19 cellular contexts compared by ENCODE assay signal in the genomic region with DNA sequence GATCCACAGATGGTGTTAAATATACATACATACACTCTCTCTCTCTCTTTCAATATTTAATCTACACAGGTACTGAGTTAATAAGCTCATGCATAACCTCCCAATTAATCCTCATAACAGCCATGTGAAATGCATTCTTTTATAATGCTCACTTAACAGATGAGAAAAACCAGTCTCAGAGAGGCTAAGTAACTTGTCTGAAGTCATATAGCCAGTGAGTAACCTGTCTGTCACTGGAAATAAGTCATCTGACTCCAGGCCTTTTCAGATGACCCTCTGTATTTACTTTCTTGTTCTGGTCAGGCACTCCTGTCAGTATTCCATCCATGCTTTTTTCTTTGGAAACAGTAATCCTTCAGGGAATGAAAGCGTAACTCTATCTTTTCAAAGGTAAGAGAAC.
"Had no signal": no experiment of that assay in that cellular context is flagged by ENCODE, and none has a peak within 500 bp of the region (broad histone marks: within the 10 kb centered on the region; RNA-seq: fewer than 3 reads in every experiment).

No MANE protein-coding gene starts in this region.

- DNase-seq: activated naive CD4-positive, alpha-beta T cell; activated T-cell treated with anti-CD3 and anti-CD28 coated beads, Interleukin-2, amount 50 U/mL, for 1 hour; adrenal gland; brain microvascular endothelial cell; central memory CD4-positive, alpha-beta T cell; dermis blood vessel endothelial cell; effector CD8-positive, alpha-beta T cell; heart right ventricle; left ventricle myocardium inferior; midbrain; natural killer cell; stimulated activated CD4-positive, alpha-beta T cell treated with anti-CD3 and anti-CD28 coated beads, Interleukin-4, amount 100 ng/mL, for 24 hours; stimulated activated naive CD4-positive, alpha-beta T cell treated with Interleukin-2 at 50 U/mL for 16 hours; T-helper 9 cell had no signal

- ATAC-seq: activated T-helper 17 cell treated with anti-CD3 and anti-CD28 coated beads, Interleukin-2, amount 50 U/mL, for 72 hours; gastroesophageal sphincter; heart right ventricle; natural killer cell had no signal

- H3K4me3 ChIP-seq: adrenal gland, ascending aorta, esophagus muscularis mucosa, gastroesophageal sphincter, heart right ventricle, left ventricle myocardium inferior, thoracic aorta had no signal
